In genomic region chr19:5838437-5839311, GRCh38 we compare ENCODE assay signal across 1 cellular context.
A peak's percentile ranks its signal among the peaks of the same experiment; 100 is the strongest.
TF ChIP-seq lines count a peak whose summit lies in the region.

No MANE protein-coding gene starts in this region.

TF ChIP-seq in HepG2, 621 proteins besides CTCF, POLR2A, EP300 and RAD21 (continued from another document and continues in another):
- TF ChIP-seq, protein P1, sequence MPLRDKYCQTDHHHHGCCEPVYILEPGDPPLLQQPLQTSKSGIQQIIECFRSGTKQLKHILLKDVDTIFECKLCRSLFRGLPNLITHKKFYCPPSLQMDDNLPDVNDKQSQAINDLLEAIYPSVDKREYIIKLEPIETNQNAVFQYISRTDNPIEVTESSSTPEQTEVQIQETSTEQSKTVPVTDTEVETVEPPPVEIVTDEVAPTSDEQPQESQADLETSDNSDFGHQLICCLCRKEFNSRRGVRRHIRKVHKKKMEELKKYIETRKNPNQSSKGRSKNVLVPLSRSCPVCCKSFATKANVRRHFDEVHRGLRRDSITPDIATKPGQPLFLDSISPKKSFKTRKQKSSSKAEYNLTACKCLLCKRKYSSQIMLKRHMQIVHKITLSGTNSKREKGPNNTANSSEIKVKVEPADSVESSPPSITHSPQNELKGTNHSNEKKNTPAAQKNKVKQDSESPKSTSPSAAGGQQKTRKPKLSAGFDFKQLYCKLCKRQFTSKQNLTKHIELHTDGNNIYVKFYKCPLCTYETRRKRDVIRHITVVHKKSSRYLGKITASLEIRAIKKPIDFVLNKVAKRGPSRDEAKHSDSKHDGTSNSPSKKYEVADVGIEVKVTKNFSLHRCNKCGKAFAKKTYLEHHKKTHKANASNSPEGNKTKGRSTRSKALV (CRISPR knock-in tag; IDR thresholded peaks at IDR 0.05): peak; percentile 74; the same call in 1 of the 2 replicates
- TF ChIP-seq HDAC1 (CRISPR knock-in tag; IDR thresholded peaks at IDR 0.05): peak; percentile 41; the same call in 1 of the 2 replicates
- no peak for TF ChIP-seq ZNF30 (CRISPR knock-in tag; IDR thresholded peaks at IDR 0.05)
- TF ChIP-seq ZNF20 (CRISPR knock-in tag; IDR thresholded peaks at IDR 0.05): no peak
- no peak for TF ChIP-seq ZNF670 (CRISPR knock-in tag; IDR thresholded peaks at IDR 0.05; ENCODE audit: borderline replicate concordance)
- TF ChIP-seq, protein P2, sequence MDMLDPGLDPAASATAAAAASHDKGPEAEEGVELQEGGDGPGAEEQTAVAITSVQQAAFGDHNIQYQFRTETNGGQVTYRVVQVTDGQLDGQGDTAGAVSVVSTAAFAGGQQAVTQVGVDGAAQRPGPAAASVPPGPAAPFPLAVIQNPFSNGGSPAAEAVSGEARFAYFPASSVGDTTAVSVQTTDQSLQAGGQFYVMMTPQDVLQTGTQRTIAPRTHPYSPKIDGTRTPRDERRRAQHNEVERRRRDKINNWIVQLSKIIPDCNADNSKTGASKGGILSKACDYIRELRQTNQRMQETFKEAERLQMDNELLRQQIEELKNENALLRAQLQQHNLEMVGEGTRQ (IDR thresholded peaks at IDR 0.05; ENCODE audit: low read depth, low read length): no peak
- TF ChIP-seq, protein P2 (CRISPR knock-in tag; IDR thresholded peaks at IDR 0.05; ENCODE audit: borderline replicate concordance): no peak
- 0 out of 2 replicates have a peak, but pooled peaks have one; percentile 10 for TF ChIP-seq ZNF414 (CRISPR knock-in tag; IDR thresholded peaks at IDR 0.05)
- TF ChIP-seq ZNF24 (IDR thresholded peaks at IDR 0.05): no peak
- TF ChIP-seq ZNF770 (CRISPR knock-in tag; IDR thresholded peaks at IDR 0.05): peak; percentile 81
- no peak for TF ChIP-seq ZNF841 (CRISPR knock-in tag; IDR thresholded peaks at IDR 0.05; ENCODE audit: borderline replicate concordance)
- no peak for TF ChIP-seq AKAP8 (CRISPR knock-in tag; IDR thresholded peaks at IDR 0.05)
- TF ChIP-seq, protein P3, sequence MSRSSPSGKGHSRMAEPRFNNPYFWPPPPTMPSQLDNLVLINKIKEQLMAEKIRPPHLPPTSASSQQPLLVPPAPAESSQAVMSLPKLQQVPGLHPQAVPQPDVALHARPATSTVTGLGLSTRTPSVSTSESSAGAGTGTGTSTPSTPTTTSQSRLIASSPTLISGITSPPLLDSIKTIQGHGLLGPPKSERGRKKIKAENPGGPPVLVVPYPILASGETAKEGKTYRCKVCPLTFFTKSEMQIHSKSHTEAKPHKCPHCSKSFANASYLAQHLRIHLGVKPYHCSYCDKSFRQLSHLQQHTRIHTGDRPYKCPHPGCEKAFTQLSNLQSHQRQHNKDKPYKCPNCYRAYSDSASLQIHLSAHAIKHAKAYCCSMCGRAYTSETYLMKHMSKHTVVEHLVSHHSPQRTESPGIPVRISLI (CRISPR knock-in tag; IDR thresholded peaks at IDR 0.05; ENCODE audit: borderline replicate concordance): no peak
- peak; percentile 10; the same call in 1 of the 2 replicates for TF ChIP-seq YEATS4 (CRISPR knock-in tag; IDR thresholded peaks at IDR 0.05; ENCODE audit: borderline replicate concordance)
- peak; percentile 11; the same call in 1 of the 2 replicates for TF ChIP-seq ZSCAN29 (CRISPR knock-in tag; conservative IDR thresholded peaks at IDR 0.05)
- TF ChIP-seq CHD2 (IDR thresholded peaks at IDR 0.05; ENCODE audit: low read depth, low read length): no peak
- TF ChIP-seq ZNF740 (CRISPR knock-in tag; IDR thresholded peaks at IDR 0.05): 0 out of 2 replicates have a peak, but pooled peaks have one; percentile 40
- TF ChIP-seq ZNF710 (CRISPR knock-in tag; IDR thresholded peaks at IDR 0.05; ENCODE audit: borderline replicate concordance): 0 out of 2 replicates have a peak, but pooled peaks have one; percentile 20
- TF ChIP-seq ZNF274 (CRISPR knock-in tag; IDR thresholded peaks at IDR 0.05): no peak
- no peak for TF ChIP-seq NFRKB (IDR thresholded peaks at IDR 0.05)
- TF ChIP-seq ZNF567 (CRISPR knock-in tag; IDR thresholded peaks at IDR 0.05; ENCODE audit: borderline replicate concordance): peak; percentile 74; the same call in 1 of the 2 replicates
- TF ChIP-seq, protein P4, sequence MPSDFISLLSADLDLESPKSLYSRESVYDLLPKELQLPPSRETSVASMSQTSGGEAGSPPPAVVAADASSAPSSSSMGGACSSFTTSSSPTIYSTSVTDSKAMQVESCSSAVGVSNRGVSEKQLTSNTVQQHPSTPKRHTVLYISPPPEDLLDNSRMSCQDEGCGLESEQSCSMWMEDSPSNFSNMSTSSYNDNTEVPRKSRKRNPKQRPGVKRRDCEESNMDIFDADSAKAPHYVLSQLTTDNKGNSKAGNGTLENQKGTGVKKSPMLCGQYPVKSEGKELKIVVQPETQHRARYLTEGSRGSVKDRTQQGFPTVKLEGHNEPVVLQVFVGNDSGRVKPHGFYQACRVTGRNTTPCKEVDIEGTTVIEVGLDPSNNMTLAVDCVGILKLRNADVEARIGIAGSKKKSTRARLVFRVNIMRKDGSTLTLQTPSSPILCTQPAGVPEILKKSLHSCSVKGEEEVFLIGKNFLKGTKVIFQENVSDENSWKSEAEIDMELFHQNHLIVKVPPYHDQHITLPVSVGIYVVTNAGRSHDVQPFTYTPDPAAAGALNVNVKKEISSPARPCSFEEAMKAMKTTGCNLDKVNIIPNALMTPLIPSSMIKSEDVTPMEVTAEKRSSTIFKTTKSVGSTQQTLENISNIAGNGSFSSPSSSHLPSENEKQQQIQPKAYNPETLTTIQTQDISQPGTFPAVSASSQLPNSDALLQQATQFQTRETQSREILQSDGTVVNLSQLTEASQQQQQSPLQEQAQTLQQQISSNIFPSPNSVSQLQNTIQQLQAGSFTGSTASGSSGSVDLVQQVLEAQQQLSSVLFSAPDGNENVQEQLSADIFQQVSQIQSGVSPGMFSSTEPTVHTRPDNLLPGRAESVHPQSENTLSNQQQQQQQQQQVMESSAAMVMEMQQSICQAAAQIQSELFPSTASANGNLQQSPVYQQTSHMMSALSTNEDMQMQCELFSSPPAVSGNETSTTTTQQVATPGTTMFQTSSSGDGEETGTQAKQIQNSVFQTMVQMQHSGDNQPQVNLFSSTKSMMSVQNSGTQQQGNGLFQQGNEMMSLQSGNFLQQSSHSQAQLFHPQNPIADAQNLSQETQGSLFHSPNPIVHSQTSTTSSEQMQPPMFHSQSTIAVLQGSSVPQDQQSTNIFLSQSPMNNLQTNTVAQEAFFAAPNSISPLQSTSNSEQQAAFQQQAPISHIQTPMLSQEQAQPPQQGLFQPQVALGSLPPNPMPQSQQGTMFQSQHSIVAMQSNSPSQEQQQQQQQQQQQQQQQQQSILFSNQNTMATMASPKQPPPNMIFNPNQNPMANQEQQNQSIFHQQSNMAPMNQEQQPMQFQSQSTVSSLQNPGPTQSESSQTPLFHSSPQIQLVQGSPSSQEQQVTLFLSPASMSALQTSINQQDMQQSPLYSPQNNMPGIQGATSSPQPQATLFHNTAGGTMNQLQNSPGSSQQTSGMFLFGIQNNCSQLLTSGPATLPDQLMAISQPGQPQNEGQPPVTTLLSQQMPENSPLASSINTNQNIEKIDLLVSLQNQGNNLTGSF (CRISPR knock-in tag; IDR thresholded peaks at IDR 0.05): peak; percentile 12; the same call in 1 of the 2 replicates
- 0 out of 2 replicates have a peak, but pooled peaks have one; percentile 14 for TF ChIP-seq ZNF431 (CRISPR knock-in tag; IDR thresholded peaks at IDR 0.05; ENCODE audit: borderline replicate concordance, low read depth)
- TF ChIP-seq, protein P5, sequence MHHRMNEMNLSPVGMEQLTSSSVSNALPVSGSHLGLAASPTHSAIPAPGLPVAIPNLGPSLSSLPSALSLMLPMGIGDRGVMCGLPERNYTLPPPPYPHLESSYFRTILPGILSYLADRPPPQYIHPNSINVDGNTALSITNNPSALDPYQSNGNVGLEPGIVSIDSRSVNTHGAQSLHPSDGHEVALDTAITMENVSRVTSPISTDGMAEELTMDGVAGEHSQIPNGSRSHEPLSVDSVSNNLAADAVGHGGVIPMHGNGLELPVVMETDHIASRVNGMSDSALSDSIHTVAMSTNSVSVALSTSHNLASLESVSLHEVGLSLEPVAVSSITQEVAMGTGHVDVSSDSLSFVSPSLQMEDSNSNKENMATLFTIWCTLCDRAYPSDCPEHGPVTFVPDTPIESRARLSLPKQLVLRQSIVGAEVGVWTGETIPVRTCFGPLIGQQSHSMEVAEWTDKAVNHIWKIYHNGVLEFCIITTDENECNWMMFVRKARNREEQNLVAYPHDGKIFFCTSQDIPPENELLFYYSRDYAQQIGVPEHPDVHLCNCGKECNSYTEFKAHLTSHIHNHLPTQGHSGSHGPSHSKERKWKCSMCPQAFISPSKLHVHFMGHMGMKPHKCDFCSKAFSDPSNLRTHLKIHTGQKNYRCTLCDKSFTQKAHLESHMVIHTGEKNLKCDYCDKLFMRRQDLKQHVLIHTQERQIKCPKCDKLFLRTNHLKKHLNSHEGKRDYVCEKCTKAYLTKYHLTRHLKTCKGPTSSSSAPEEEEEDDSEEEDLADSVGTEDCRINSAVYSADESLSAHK (CRISPR knock-in tag; IDR thresholded peaks at IDR 0.05; ENCODE audit: borderline replicate concordance): no peak
- TF ChIP-seq ZNF639 (CRISPR knock-in tag; conservative IDR thresholded peaks at IDR 0.05): no peak
- TF ChIP-seq ZNF263 (CRISPR knock-in tag; IDR thresholded peaks at IDR 0.05): 0 out of 2 replicates have a peak, but pooled peaks have one; percentile 6
- TF ChIP-seq, protein P6, sequence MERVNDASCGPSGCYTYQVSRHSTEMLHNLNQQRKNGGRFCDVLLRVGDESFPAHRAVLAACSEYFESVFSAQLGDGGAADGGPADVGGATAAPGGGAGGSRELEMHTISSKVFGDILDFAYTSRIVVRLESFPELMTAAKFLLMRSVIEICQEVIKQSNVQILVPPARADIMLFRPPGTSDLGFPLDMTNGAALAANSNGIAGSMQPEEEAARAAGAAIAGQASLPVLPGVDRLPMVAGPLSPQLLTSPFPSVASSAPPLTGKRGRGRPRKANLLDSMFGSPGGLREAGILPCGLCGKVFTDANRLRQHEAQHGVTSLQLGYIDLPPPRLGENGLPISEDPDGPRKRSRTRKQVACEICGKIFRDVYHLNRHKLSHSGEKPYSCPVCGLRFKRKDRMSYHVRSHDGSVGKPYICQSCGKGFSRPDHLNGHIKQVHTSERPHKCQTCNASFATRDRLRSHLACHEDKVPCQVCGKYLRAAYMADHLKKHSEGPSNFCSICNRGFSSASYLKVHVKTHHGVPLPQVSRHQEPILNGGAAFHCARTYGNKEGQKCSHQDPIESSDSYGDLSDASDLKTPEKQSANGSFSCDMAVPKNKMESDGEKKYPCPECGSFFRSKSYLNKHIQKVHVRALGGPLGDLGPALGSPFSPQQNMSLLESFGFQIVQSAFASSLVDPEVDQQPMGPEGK (CRISPR knock-in tag; IDR thresholded peaks at IDR 0.05): peak; percentile 70
- TF ChIP-seq ZNF546 (CRISPR knock-in tag; conservative IDR thresholded peaks at IDR 0.05): peak; percentile 44; the same call in 1 of the 2 replicates
- 0 out of 2 replicates have a peak, but pooled peaks have one; percentile 17 for TF ChIP-seq SNAPC5 (CRISPR knock-in tag; IDR thresholded peaks at IDR 0.05; ENCODE audit: borderline replicate concordance)
- no peak for TF ChIP-seq FOXK1 (CRISPR knock-in tag; IDR thresholded peaks at IDR 0.05; ENCODE audit: borderline replicate concordance, low read depth)
- TF ChIP-seq RBM22 (optimal IDR thresholded peaks at IDR 0.05; ENCODE audit: low read length): no peak
- 0 out of 2 replicates have a peak, but pooled peaks have one; percentile 4 for TF ChIP-seq ZNF772 (CRISPR knock-in tag; IDR thresholded peaks at IDR 0.05)
